Comparison of ENCODE assay signal across 9 cellular contexts in genomic region chr14:92920001-92920400, GRCh38. TPM values are rescaled to one million over a fixed set of nuclear protein-coding genes. Genes with fewer than 3 reads are reported as not detected.
"Had no signal": no experiment of that assay in that cellular context is flagged by ENCODE, and none has a peak within 500 bp of the region (broad histone marks: within the 10 kb centered on the region; RNA-seq: fewer than 3 reads in every experiment).

No MANE protein-coding gene starts in this region.

- H2AFZ ChIP-seq: GM23338 had no signal

- DNase-seq: H9, HCEC 1CT, Kasumi-1, KG1 had no signal

- FAIRE-seq: H1, H54, HTR-8/SVneo had no signal

- H3K4me2 ChIP-seq: GM23338 had no signal

- H3K4me3 ChIP-seq: GM23338 had no signal

- ATAC-seq: GM23338 had no signal

RNA-seq across cellular contexts. Expression of gene CHGA, which starts 2.9 kb away (rescaled TPM):
- total RNA-seq: HT-29 had no signal
